23 cellular contexts compared by ENCODE assay signal in genomic region chr5:31626604-31627234, GRCh38. TPM values are rescaled to one million over a fixed set of nuclear protein-coding genes. Genes with fewer than 3 reads are reported as not detected.
DNase-seq lines count a peak whose midpoint lies in the region; ATAC-seq, FAIRE-seq and TF ChIP-seq lines count a peak whose summit lies in the region.
"Had no signal": no experiment of that assay in that cellular context is flagged by ENCODE, and none has a peak within 500 bp of the region (broad histone marks: within the 10 kb centered on the region; RNA-seq: fewer than 3 reads in every experiment).

No MANE protein-coding gene starts in this region.

- H3K27ac ChIP-seq in breast epithelium = no peak overlapping the region
- H3K27ac ChIP-seq in PC-3 (ENCODE audit: low read length) = no peak overlapping the region
- no peak overlapping the region for H3K27ac ChIP-seq in foreskin keratinocyte
- H3K27ac ChIP-seq in pancreas = no peak overlapping the region
- H3K27ac ChIP-seq: BLaER1, RWPE1, SJCRH30 had no signal

- POLR2A ChIA-PET in MCF 10A (lab: Yijun Ruan, JAX) (interaction anchor here (0.9 to 1.2 kb wide), 3 partner anchors 12 to 38 kb away, joined by 3 to 4 read pairs (median 4); partner anchors contain the start of gene PDZD2), PC-3 (lab: Charles Lee; ENCODE audit: unreplicated experiment) (no interaction called here)

- H4K20me1 ChIP-seq in PC-3 (ENCODE audit: low read length) = no peaks in the 10 kb centered on the region
- H4K20me1 ChIP-seq: BLaER1 had no signal

- peaks cover 29% of the 10 kb centered on the region for H3K27me3 Mint-ChIP-seq in MCF 10A (ENCODE audit: insufficient read depth, unreplicated experiment)

- no peak overlapping the region for H3K27ac Mint-ChIP-seq in MCF 10A (ENCODE audit: low read depth, unreplicated experiment)
- H3K27ac Mint-ChIP-seq: CD4-positive, CD25-positive, alpha-beta regulatory T cell had no signal

- no peaks in the 10 kb centered on the region for H3K36me3 ChIP-seq in breast epithelium
- H3K36me3 ChIP-seq in PC-3 (ENCODE audit: low read depth, low read length) = no peaks in the 10 kb centered on the region
- no peaks in the 10 kb centered on the region for H3K36me3 ChIP-seq in pancreas
- H3K36me3 ChIP-seq: BLaER1, SJCRH30 had no signal

- FAIRE-seq in pancreas (lab: Jason Lieb, UNC) = no peak
- FAIRE-seq: D721Med, GM19239 had no signal

- H3K36me3 Mint-ChIP-seq in MCF 10A (ENCODE audit: insufficient read depth, unreplicated experiment) = peaks cover 6% of the 10 kb centered on the region
- H3K36me3 Mint-ChIP-seq: CD4-positive, CD25-positive, alpha-beta regulatory T cell had no signal

- H3F3A ChIP-seq in PC-3 (ENCODE audit: low read length, unreplicated experiment) = no peaks in the 10 kb centered on the region

- H3K4me3 ChIP-seq in breast epithelium (no peak overlapping the region), PC-3 (ENCODE audit: low read length) (no peak overlapping the region), pancreas (no peak overlapping the region)
- H3K4me3 ChIP-seq: BLaER1, SJCRH30 had no signal

- intact Hi-C loops in MCF 10A (cut with micrococcal nuclease) (no loop called here), breast epithelium (cut with DNase I; ENCODE audit: low total_unique reads) (no loop called here), PC-3 (cut with micrococcal nuclease) (no loop called here), pancreas (cut with DNase I) (no loop called here)

- ATAC-seq in PC-3 = peak; percentile 68
- peak; percentile 15 for ATAC-seq in foreskin keratinocyte
- peak in 3 of 4 donors; percentile 14 to 35 (median 17) for ATAC-seq in pancreas
- ATAC-seq: HCT116, Panc1, SK-N-SH treated with all-trans-retinoic acid at 6 μM for 48 hours had no signal

- peaks cover 14% of the 10 kb centered on the region for H3K4me1 Mint-ChIP-seq in MCF 10A (ENCODE audit: insufficient read depth, unreplicated experiment)
- H3K4me1 Mint-ChIP-seq: CD4-positive, CD25-positive, alpha-beta regulatory T cell had no signal

- TF ChIP-seq CTCF in MCF 10A (IDR thresholded peaks at IDR 0.05; ENCODE audit: unreplicated experiment) = no peak
- TF ChIP-seq CTCF in breast epithelium (IDR thresholded peaks at IDR 0.05) = no peak
- TF ChIP-seq CTCF in PC-3 (conservative IDR thresholded peaks at IDR 0.05; ENCODE audit: low read depth, low read length) = no peak
- no peak for TF ChIP-seq CTCF in foreskin keratinocyte (conservative IDR thresholded peaks at IDR 0.05)
- TF ChIP-seq CTCF in pancreas (IDR thresholded peaks at IDR 0.05) = no peak

- peak; percentile 5 for DNase-seq in MCF 10A (ENCODE audit: unreplicated experiment)
- no peak for DNase-seq in breast epithelium (ENCODE audit: low spot score in 2 of 2)
- peak; percentile 30 for DNase-seq in PC-3
- no peak for DNase-seq in foreskin keratinocyte
- DNase-seq in pancreas = no peak
- no peak for DNase-seq in SHP77 treated with DMSO at 0.1 percent for 48 hours (lab: John Stamatoyannopoulos, UW)
- DNase-seq in NCI-H146 (lab: John Stamatoyannopoulos, UW) = no peak
- DNase-seq: CD4-positive, CD25-positive, alpha-beta regulatory T cell; IMR-90; KG1; MM.1S; NCI-H1694; NCI-H226; NCI-H510A treated with DMSO at 0.1 percent for 48 hours; NCI-H774; SJCRH30 had no signal

- H3K4me2 ChIP-seq in PC-3 (ENCODE audit: low read length) = no peak overlapping the region
- H3K4me2 ChIP-seq: BLaER1 had no signal

- no peaks in the 10 kb centered on the region for H3K9me3 ChIP-seq in breast epithelium
- H3K9me3 ChIP-seq in PC-3 (ENCODE audit: low read length) = no peaks in the 10 kb centered on the region
- H3K9me3 ChIP-seq in pancreas = no peaks in the 10 kb centered on the region
- H3K9me3 ChIP-seq: BLaER1, SJCRH30 had no signal

- 49 to 53% methylated on average over 11 of the region's 11 CpGs for WGBS in pancreas, 2 donors

- H3K9ac ChIP-seq in PC-3 (ENCODE audit: low read length) = no peak overlapping the region
- H3K9ac ChIP-seq: BLaER1 had no signal

- H3K4me3 Mint-ChIP-seq in MCF 10A (ENCODE audit: unreplicated experiment) = no peak overlapping the region
- H3K4me3 Mint-ChIP-seq: CD4-positive, CD25-positive, alpha-beta regulatory T cell had no signal

- TF ChIP-seq POLR2A in breast epithelium (IDR thresholded peaks at IDR 0.05) = no peak

- no peaks in the 10 kb centered on the region for H3K9me2 ChIP-seq in PC-3 (replicated peaks; ENCODE audit: low read length)

- H3K27me3 ChIP-seq in breast epithelium (no peaks in the 10 kb centered on the region), PC-3 (ENCODE audit: low read length) (peaks cover 10% of the 10 kb centered on the region; the same call in 1 of the 2 replicates), foreskin keratinocyte (peaks cover 30% of the 10 kb centered on the region), pancreas (no peaks in the 10 kb centered on the region)
- H3K27me3 ChIP-seq: BLaER1 had no signal

- H2AFZ ChIP-seq in PC-3 (ENCODE audit: low read length) = no peak overlapping the region

- no TSS peak for BruUV-seq in MCF 10A (replicated peaks; lab: Mats Ljungman, UMichigan)
- no TSS peak for BruUV-seq in PC-3 (replicated peaks; lab: Mats Ljungman, UMichigan)

- H3K9me3 Mint-ChIP-seq in MCF 10A (ENCODE audit: unreplicated experiment) = no peaks in the 10 kb centered on the region

- H3K79me2 ChIP-seq in PC-3 (ENCODE audit: low read length) = no peaks in the 10 kb centered on the region

- H3K4me1 ChIP-seq in breast epithelium (peaks cover 0 to 3% of the 10 kb centered on the region in 2 donors), PC-3 (ENCODE audit: insufficient read depth, low read length) (peaks cover 6% of the 10 kb centered on the region), foreskin keratinocyte (no peaks in the 10 kb centered on the region), pancreas (no peaks in the 10 kb centered on the region)
- H3K4me1 ChIP-seq: BLaER1, SJCRH30 had no signal

- CTCF ChIA-PET in MCF 10A (lab: Yijun Ruan, JAX) = interaction anchor here (0.6 to 1.4 kb wide), 3 partner anchors 12 to 212 kb away, joined by 4 to 5 read pairs (median 5); no protein-coding TSS in a partner anchor
- CTCF ChIA-PET in PC-3 (lab: Charles Lee) = no interaction called here

RNA-seq across cellular contexts. Expression of gene PDZD2, which starts 12.2 kb away (rescaled TPM):
- total RNA-seq in MCF 10A (2022) = 22.6 and 23.0 TPM in 2 replicates
- total RNA-seq in breast epithelium = 10 to 100 TPM; 16.8 to 23.3 (median 17.7) TPM
- total RNA-seq in PC-3 (2014; rRNA removed) = 2.0 and 2.9 TPM in 2 replicates
- total RNA-seq in foreskin keratinocyte = 13.1 and 14.5 TPM in 2 replicates
- 2.4 and 3.1 TPM in 2 replicates for polyA plus RNA-seq in foreskin keratinocyte
- 1 to 10 TPM; 1.4 to 4.5 (median 3.3) TPM for total RNA-seq in pancreas
- 1 to 10 TPM; 1.4 to 4.5 TPM for polyA plus RNA-seq in pancreas

Comparison
In these comparisons a context has a peak if more than half of its experiments do, and no peak if none do; other contexts are left out.
1. DNase-seq: peak in MCF 10A (single experiment) and PC-3 (single experiment); none in breast epithelium (0 of 2), foreskin keratinocyte (0 of 2), pancreas (0 of 6), SHP77 treated with DMSO at 0.1 percent for 48 hours (single experiment) and NCI-H146 (single experiment).
2. ATAC-seq: peak in every context shown above with its lines; median percentile 68 in PC-3; 17 in pancreas; 15 in foreskin keratinocyte.